8 cellular contexts compared by ENCODE assay signal in genomic region chr16:17470871-17471744, GRCh38. TPM values are rescaled to one million over a fixed set of nuclear protein-coding genes. Genes with fewer than 3 reads are reported as not detected.
DNase-seq lines count a peak whose midpoint lies in the region; ATAC-seq and TF ChIP-seq lines count a peak whose summit lies in the region.

A gene with protein sequence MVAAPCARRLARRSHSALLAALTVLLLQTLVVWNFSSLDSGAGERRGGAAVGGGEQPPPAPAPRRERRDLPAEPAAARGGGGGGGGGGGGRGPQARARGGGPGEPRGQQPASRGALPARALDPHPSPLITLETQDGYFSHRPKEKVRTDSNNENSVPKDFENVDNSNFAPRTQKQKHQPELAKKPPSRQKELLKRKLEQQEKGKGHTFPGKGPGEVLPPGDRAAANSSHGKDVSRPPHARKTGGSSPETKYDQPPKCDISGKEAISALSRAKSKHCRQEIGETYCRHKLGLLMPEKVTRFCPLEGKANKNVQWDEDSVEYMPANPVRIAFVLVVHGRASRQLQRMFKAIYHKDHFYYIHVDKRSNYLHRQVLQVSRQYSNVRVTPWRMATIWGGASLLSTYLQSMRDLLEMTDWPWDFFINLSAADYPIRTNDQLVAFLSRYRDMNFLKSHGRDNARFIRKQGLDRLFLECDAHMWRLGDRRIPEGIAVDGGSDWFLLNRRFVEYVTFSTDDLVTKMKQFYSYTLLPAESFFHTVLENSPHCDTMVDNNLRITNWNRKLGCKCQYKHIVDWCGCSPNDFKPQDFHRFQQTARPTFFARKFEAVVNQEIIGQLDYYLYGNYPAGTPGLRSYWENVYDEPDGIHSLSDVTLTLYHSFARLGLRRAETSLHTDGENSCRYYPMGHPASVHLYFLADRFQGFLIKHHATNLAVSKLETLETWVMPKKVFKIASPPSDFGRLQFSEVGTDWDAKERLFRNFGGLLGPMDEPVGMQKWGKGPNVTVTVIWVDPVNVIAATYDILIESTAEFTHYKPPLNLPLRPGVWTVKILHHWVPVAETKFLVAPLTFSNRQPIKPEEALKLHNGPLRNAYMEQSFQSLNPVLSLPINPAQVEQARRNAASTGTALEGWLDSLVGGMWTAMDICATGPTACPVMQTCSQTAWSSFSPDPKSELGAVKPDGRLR (minus strand): TSS chr16:17470960. CDS start chr16:17470796, 164 bp downstream.

- peak within 1 kb of the TSS; percentile 86 for H3K4me3 ChIP-seq in AG10803 (ENCODE audit: low read length)
- peak within 1 kb of the TSS; percentile 63 for H3K4me3 ChIP-seq in WERI-Rb-1 (ENCODE audit: low read depth, low read length)
- H3K4me3 ChIP-seq in colonic mucosa, result peak within 1 kb of the TSS; percentile 91

- intact Hi-C loops in colonic mucosa (cut with DNase I), result no loop called here

- CTCF ChIA-PET in HEK293T (lab: Yijun Ruan, JAX), result no interaction called here

- H3K4me1 ChIP-seq in colonic mucosa, result peaks cover 14% of the 10 kb centered on the region

- no peak for TF ChIP-seq CTCF in AG10803 (conservative IDR thresholded peaks at IDR 0.05; ENCODE audit: low read length)
- TF ChIP-seq CTCF in WERI-Rb-1 (IDR thresholded peaks at IDR 0.05; ENCODE audit: low read depth, low read length), result no peak
- TF ChIP-seq CTCF in colonic mucosa (IDR thresholded peaks at IDR 0.05), result no peak

- H3K27me3 ChIP-seq in WERI-Rb-1 (ENCODE audit: insufficient read depth, low read depth, severe bottlenecking) (peaks cover 17% of the 10 kb centered on the region), colonic mucosa (no peaks in the 10 kb centered on the region)

- peak within 1 kb of the TSS; percentile 92 to 97 (median 96) for H3K4me3 Mint-ChIP-seq in IgD-negative memory B cell

- H3K9me3 Mint-ChIP-seq in IgD-negative memory B cell, result no peaks in the 10 kb centered on the region

- DNase-seq in AG10803 (ENCODE audit: low read depth), result peak; percentile 98
- DNase-seq in WERI-Rb-1, result peak; percentile 61
- DNase-seq in colonic mucosa, result peak; percentile 66
- peak; percentile 86 for DNase-seq in left kidney (ENCODE audit: low read depth, low spot score)
- peak; percentile 71 for DNase-seq in stimulated activated CD8-positive, alpha-beta memory T cell treated with anti-CD3 and anti-CD28 coated beads, Interleukin-4, amount 100 ng/mL, for 48 hours
- no peak for DNase-seq in HEK293T (ENCODE audit: extremely low spot score)

- no peak for ATAC-seq in GM19324 (IDR thresholded peaks at IDR 0.05; ENCODE audit: low FRiP score, unreplicated experiment)

- H3K27ac ChIP-seq in WERI-Rb-1 (no peak within 1 kb of the TSS), colonic mucosa (peak within 1 kb of the TSS; percentile 61)

- no peaks in the 10 kb centered on the region for H3K9me3 ChIP-seq in WERI-Rb-1 (ENCODE audit: severe bottlenecking)
- no peaks in the 10 kb centered on the region for H3K9me3 ChIP-seq in colonic mucosa

- peak within 1 kb of the TSS; percentile 73 to 87 for H3K9ac ChIP-seq in colonic mucosa (ENCODE audit: low read depth in 2 of 2, low read length in 2 of 2)

- POLR2A ChIA-PET in HEK293T (lab: Yijun Ruan, JAX), result no interaction called here

- H3K36me3 ChIP-seq in WERI-Rb-1 (no peaks in the 10 kb centered on the region), colonic mucosa (no peaks in the 10 kb centered on the region)

- H3K27ac Mint-ChIP-seq in IgD-negative memory B cell, result peak within 1 kb of the TSS in 2 of 3 donors; percentile 52 to 65

- no peaks in the 10 kb centered on the region for H3K36me3 Mint-ChIP-seq in IgD-negative memory B cell

- peaks cover 28 to 48% (median 39%) of the 10 kb centered on the region in 3 donors for H3K4me1 Mint-ChIP-seq in IgD-negative memory B cell

- peaks cover 16% of the 10 kb centered on the region for H3K27me3 Mint-ChIP-seq in IgD-negative memory B cell

TF ChIP-seq in HEK293T, 16 proteins besides CTCF, POLR2A, EP300 and RAD21:
- TF ChIP-seq TARDBP (IDR thresholded peaks at IDR 0.05) (no peak), L3MBTL2 (conservative IDR thresholded peaks at IDR 0.05) (no peak), NFRKB (IDR thresholded peaks at IDR 0.05) (no peak), SP1 (IDR thresholded peaks at IDR 0.05) (no peak), FOXM1 (IDR thresholded peaks at IDR 0.05; ENCODE audit: borderline replicate concordance) (no peak), ZNF384 (IDR thresholded peaks at IDR 0.05) (no peak), ELF4 (IDR thresholded peaks at IDR 0.05) (no peak)

RNA-seq across cellular contexts. Expression of the gene that starts here (rescaled TPM):
- 0.80 TPM for polyA plus RNA-seq in IgD-negative memory B cell
- 10 to 100 TPM; 15.0 to 18.3 TPM for total RNA-seq in colonic mucosa
